In the genomic region with DNA sequence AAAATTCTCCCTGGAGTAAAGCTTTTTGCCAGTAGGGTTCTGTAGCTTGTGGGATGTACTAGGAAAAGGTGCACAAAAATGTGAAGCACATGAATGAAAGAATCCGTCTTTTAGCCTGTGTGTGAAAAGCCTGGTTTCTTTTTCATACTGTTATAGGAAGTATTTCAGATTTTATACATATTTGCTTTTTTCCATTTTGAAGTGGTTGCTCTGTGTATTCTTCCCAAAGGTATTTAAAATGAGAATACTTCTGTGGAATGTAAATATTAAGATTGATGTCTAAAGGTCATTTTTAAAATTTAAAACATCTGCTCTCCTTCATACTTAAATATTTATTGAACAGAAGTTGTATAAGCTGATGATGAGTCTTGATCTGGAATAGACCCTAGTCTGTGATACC, we compare ENCODE assay signal across 18 cellular contexts.
A peak's percentile ranks its signal among the peaks of the same experiment; 100 is the strongest.
DNase-seq lines count a peak whose midpoint lies in the region; TF ChIP-seq lines count a peak whose summit lies in the region.
"Had no signal": no experiment of that assay in that cellular context is flagged by ENCODE, and none has a peak within 500 bp of the region (broad histone marks: within the 10 kb centered on the region; RNA-seq: fewer than 3 reads in every experiment).

No MANE protein-coding gene starts in this region.

- H3K4me1 ChIP-seq in SK-N-SH (ENCODE audit: control insufficient read depth in 1 of 2, insufficient read depth in 2 of 2, low read depth in 1 of 2, low read length in 1 of 2), result peaks cover 0 to 15% of the 10 kb centered on the region in 2 experiments; a peak in 2 of 4 replicates
- H3K4me1 ChIP-seq in esophagus squamous epithelium, result no peaks in the 10 kb centered on the region
- H3K4me1 ChIP-seq: HAP-1 had no signal

- peaks cover 48% of the 10 kb centered on the region for H4K20me1 ChIP-seq in SK-N-SH (ENCODE audit: insufficient read depth)

- no peak for TF ChIP-seq RAD21 in SK-N-SH (IDR thresholded peaks at IDR 0.05; ENCODE audit: low read length)

- intact Hi-C loops in esophagus squamous epithelium (cut with DNase I), result no loop called here

- H2AFZ ChIP-seq in SK-N-SH (ENCODE audit: low read depth), result no peak overlapping the region
- H2AFZ ChIP-seq: GM23338 had no signal

- CTCF ChIA-PET in SK-N-SH (lab: Yijun Ruan, JAX), result interaction anchor here (0.6 to 1.7 kb wide), 6 partner anchors 9 to 829 kb away, joined by 3 to 4 read pairs (median 3); no protein-coding TSS in a partner anchor

- H3F3A ChIP-seq in SK-N-SH (replicated peaks; ENCODE audit: insufficient read depth), result peaks cover 4% of the 10 kb centered on the region

- 61% methylated on average over 1 of the region's 1 CpG for WGBS in SK-N-SH (ENCODE audit: low lambda C conversion rate)
- WGBS in esophagus squamous epithelium, 2 donors, result 85 to 97% methylated on average over 1 of the region's 1 CpG

- H3K27me3 ChIP-seq in SK-N-SH (ENCODE audit: insufficient read depth), result no peaks in the 10 kb centered on the region
- H3K27me3 ChIP-seq in esophagus squamous epithelium, result no peaks in the 10 kb centered on the region

- TF ChIP-seq EP300 in SK-N-SH (IDR thresholded peaks at IDR 0.05; ENCODE audit: borderline replicate concordance in 1 of 2, low read depth in 1 of 2, low read length in 1 of 2), result 0 out of 4 replicates have a peak, but pooled peaks of 1 of the 2 experiments have one; percentile 17

- H3K4me3 ChIP-seq in SK-N-SH (ENCODE audit: low read depth in 2 of 2, low read length in 1 of 2) (no peak overlapping the region), choroid plexus epithelial cell (ENCODE audit: low read depth, low read length) (no peak overlapping the region), esophagus squamous epithelium (no peak overlapping the region)
- H3K4me3 ChIP-seq: GM23338, HAP-1, SK-N-MC had no signal

- no peaks in the 10 kb centered on the region for H3K9me3 ChIP-seq in SK-N-SH
- no peaks in the 10 kb centered on the region for H3K9me3 ChIP-seq in esophagus squamous epithelium
- H3K9me3 ChIP-seq: HAP-1 had no signal

- DNase-seq in HCEC 1CT, result peak; percentile 62
- DNase-seq in SK-N-SH, result no peak
- DNase-seq in choroid plexus epithelial cell (ENCODE audit: low read depth), result peak; percentile 56
- no peak for DNase-seq in SIG-M5 treated with dmso at 0.1 percent for 504 hours (lab: John Stamatoyannopoulos, UW; ENCODE audit: unreplicated experiment)
- DNase-seq in esophagus squamous epithelium (lab: John Stamatoyannopoulos, UW), result no peak
- DNase-seq in GOT3 (lab: John Stamatoyannopoulos, UW), result no peak
- DNase-seq in NCI-H1694 (lab: John Stamatoyannopoulos, UW), result no peak
- DNase-seq: Calu3, DMS153, NCI-H1048, NCI-H1694 treated with DMSO at 0.1 percent for 48 hours, NCI-H2227 treated with DMSO at 0.1 percent for 48 hours, NCI-H510A had no signal

- TF ChIP-seq POLR2A in esophagus squamous epithelium (IDR thresholded peaks at IDR 0.05), result no peak

- peaks cover 82% of the 10 kb centered on the region for H3K79me2 ChIP-seq in SK-N-SH (ENCODE audit: insufficient read depth)

- H3K27ac ChIP-seq in SK-N-SH (ENCODE audit: low read depth in 2 of 2, low read length in 1 of 2) (peak overlapping the region in 1 of 2 experiments; percentile 29; a peak in 1 of 4 replicates), esophagus squamous epithelium (no peak overlapping the region)
- H3K27ac ChIP-seq: HL-60, RWPE1 had no signal

- TF ChIP-seq CTCF in SK-N-SH (IDR thresholded peaks at IDR 0.05), result no peak
- no peak for TF ChIP-seq CTCF in choroid plexus epithelial cell (conservative IDR thresholded peaks at IDR 0.05; ENCODE audit: low read depth, low read length)
- no peak for TF ChIP-seq CTCF in esophagus squamous epithelium (IDR thresholded peaks at IDR 0.05)

- POLR2A ChIA-PET in SK-N-SH (lab: Yijun Ruan, JAX), result no interaction called here

- H3K36me3 ChIP-seq in SK-N-SH (replicated peaks in 1 of 2; ENCODE audit: control insufficient read depth in 1 of 2, insufficient read depth in 2 of 2, low read length in 1 of 2) (peaks cover 0 to 11% of the 10 kb centered on the region in 2 experiments), esophagus squamous epithelium (no peaks in the 10 kb centered on the region)
- H3K36me3 ChIP-seq: HAP-1 had no signal

- no peak overlapping the region for H3K9ac ChIP-seq in SK-N-SH

- H3K4me2 ChIP-seq in SK-N-SH, result no peak overlapping the region
- H3K4me2 ChIP-seq: GM23338 had no signal

- H3K9me2 ChIP-seq in SK-N-SH, result no peaks in the 10 kb centered on the region

TF ChIP-seq in SK-N-SH, 30 proteins besides CTCF, POLR2A, EP300 and RAD21:
- TF ChIP-seq, protein P1, sequence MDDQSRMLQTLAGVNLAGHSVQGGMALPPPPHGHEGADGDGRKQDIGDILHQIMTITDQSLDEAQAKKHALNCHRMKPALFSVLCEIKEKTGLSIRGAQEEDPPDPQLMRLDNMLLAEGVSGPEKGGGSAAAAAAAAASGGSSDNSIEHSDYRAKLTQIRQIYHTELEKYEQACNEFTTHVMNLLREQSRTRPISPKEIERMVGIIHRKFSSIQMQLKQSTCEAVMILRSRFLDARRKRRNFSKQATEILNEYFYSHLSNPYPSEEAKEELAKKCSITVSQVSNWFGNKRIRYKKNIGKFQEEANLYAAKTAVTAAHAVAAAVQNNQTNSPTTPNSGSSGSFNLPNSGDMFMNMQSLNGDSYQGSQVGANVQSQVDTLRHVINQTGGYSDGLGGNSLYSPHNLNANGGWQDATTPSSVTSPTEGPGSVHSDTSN (IDR thresholded peaks at IDR 0.05), result peak; percentile 21; the same call in 1 of the 2 replicates
- TF ChIP-seq TCF12 (IDR thresholded peaks at IDR 0.05), result peak; percentile 66
- no peak for TF ChIP-seq EZH2phosphoT487 (IDR thresholded peaks at IDR 0.05; ENCODE audit: borderline replicate concordance, low read depth)
- TF ChIP-seq, protein P2, sequence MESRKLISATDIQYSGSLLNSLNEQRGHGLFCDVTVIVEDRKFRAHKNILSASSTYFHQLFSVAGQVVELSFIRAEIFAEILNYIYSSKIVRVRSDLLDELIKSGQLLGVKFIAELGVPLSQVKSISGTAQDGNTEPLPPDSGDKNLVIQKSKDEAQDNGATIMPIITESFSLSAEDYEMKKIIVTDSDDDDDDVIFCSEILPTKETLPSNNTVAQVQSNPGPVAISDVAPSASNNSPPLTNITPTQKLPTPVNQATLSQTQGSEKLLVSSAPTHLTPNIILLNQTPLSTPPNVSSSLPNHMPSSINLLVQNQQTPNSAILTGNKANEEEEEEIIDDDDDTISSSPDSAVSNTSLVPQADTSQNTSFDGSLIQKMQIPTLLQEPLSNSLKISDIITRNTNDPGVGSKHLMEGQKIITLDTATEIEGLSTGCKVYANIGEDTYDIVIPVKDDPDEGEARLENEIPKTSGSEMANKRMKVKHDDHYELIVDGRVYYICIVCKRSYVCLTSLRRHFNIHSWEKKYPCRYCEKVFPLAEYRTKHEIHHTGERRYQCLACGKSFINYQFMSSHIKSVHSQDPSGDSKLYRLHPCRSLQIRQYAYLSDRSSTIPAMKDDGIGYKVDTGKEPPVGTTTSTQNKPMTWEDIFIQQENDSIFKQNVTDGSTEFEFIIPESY (IDR thresholded peaks at IDR 0.05; ENCODE audit: borderline replicate concordance, low read depth), result no peak

Comparison
In these comparisons a context has a peak if more than half of its experiments do, and no peak if none do; other contexts are left out.
1. DNase-seq: peak in HCEC 1CT (single experiment) and choroid plexus epithelial cell (single experiment); none in SK-N-SH (single experiment), SIG-M5 treated with dmso at 0.1 percent for 504 hours (single experiment), esophagus squamous epithelium (single experiment), GOT3 (single experiment) and NCI-H1694 (single experiment).